In genomic region chr9:133359420-133360175, GRCh38 we compare ENCODE assay signal across 7 cellular contexts. TPM values are rescaled to one million over a fixed set of nuclear protein-coding genes. Genes with fewer than 3 reads are reported as not detected.
DNase-seq lines count a peak whose midpoint lies in the region; ATAC-seq and TF ChIP-seq lines count a peak whose summit lies in the region.
"Had no signal": no experiment of that assay in that cellular context is flagged by ENCODE, and none has a peak within 500 bp of the region (broad histone marks: within the 10 kb centered on the region; RNA-seq: fewer than 3 reads in every experiment).

No MANE protein-coding gene starts in this region.

- 65% methylated on average over 4 of the region's 20 CpGs for WGBS in right lobe of liver (ENCODE audit: insufficient coverage, low coverage, low lambda C conversion rate, missing lambda C conversion rate)

- DNase-seq in T-helper 17 cell (no peak), right lobe of liver (no peak), NCI-H1436 treated with DMSO at 0.1 percent for 48 hours (lab: John Stamatoyannopoulos, UW) (no peak)
- no peak for DNase-seq in central memory CD4-positive, alpha-beta T cell
- no peak for DNase-seq in activated CD4-positive, CD25-positive, alpha-beta regulatory T cell (lab: John Stamatoyannopoulos, UW)

- no peaks in the 10 kb centered on the region for H3K27me3 ChIP-seq in right lobe of liver

- TF ChIP-seq CTCF in GM12872 (IDR thresholded peaks at IDR 0.05; ENCODE audit: insufficient read depth, low read depth, low read length) (peak; percentile 18; the same call in 1 of the 3 replicates), right lobe of liver (IDR thresholded peaks at IDR 0.05) (peak; percentile 30 to 45 (median 34))

- no peaks in the 10 kb centered on the region for H3K27me3 Mint-ChIP-seq in T-helper 17 cell
- H3K27me3 Mint-ChIP-seq: activated naive CD4-positive, alpha-beta T cell treated with anti-CD3 and anti-CD28 coated beads, Interleukin-2, amount 50 U/mL, for 24 hours had no signal

- no peak for TF ChIP-seq POLR2A in right lobe of liver (IDR thresholded peaks at IDR 0.05)

- H3K4me3 ChIP-seq in right lobe of liver: no peak overlapping the region

- peaks cover 7% of the 10 kb centered on the region for H3K36me3 Mint-ChIP-seq in T-helper 17 cell (ENCODE audit: low read depth)

- no peak overlapping the region for H3K27ac ChIP-seq in right lobe of liver

- H3K9me3 ChIP-seq in T-helper 17 cell (ENCODE audit: control insufficient read depth, low read length, poor library complexity, severe bottlenecking) (no peaks in the 10 kb centered on the region), right lobe of liver (no peaks in the 10 kb centered on the region)

- H3K36me3 ChIP-seq in right lobe of liver: peaks cover 0 to 46% (median 26%) of the 10 kb centered on the region in 4 donors

- no peak for ATAC-seq in T-helper 17 cell
- ATAC-seq in right lobe of liver: peak in 3 of 4 donors; percentile 15 to 37 (median 19)

- H3K4me3 Mint-ChIP-seq in T-helper 17 cell: peak overlapping the region; percentile 28

- intact Hi-C loops in right lobe of liver (cut with DNase I): loop anchor here in 1 of 2 donors (10.0 kb wide), 1 partner anchor 45 kb away; no protein-coding TSS in a partner anchor

- peak overlapping the region; percentile 83 for H3K27ac Mint-ChIP-seq in T-helper 17 cell

- H3K4me1 Mint-ChIP-seq in T-helper 17 cell: peaks cover 25% of the 10 kb centered on the region

- H3K4me1 ChIP-seq in right lobe of liver: peaks cover 0 to 18% (median 5%) of the 10 kb centered on the region in 4 donors

RNA-seq across cellular contexts. Expression of gene SURF2, which starts 3.2 kb away (rescaled TPM):
- total RNA-seq in T-helper 17 cell (10 to 100 TPM; 14.1 to 16.0 TPM), right lobe of liver (10 to 100 TPM in 2 of 6 experiments, 1 to 10 TPM in 4; 6.3 to 16.9 (median 8.2) TPM)

RNA-seq across cellular contexts. Expression of gene SURF1, which starts 3.3 kb away (rescaled TPM):
- total RNA-seq in T-helper 17 cell (10 to 100 TPM; 34.9 to 46.9 TPM), right lobe of liver (10 to 100 TPM; 37.4 to 68.8 (median 44.5) TPM)

RNA-seq across cellular contexts. Expression of gene RPL7A, which starts 11.6 kb away (rescaled TPM):
- total RNA-seq in T-helper 17 cell (1,000 to 10,000 TPM; 2,417 to 2,552 TPM), right lobe of liver (100 to 1,000 TPM; 529 to 851 (median 616) TPM)

RNA-seq across cellular contexts. Expression of gene MED22, which starts 11.7 kb away (rescaled TPM):
- 10 to 100 TPM; 23.4 to 23.6 TPM for total RNA-seq in T-helper 17 cell
- total RNA-seq in right lobe of liver: 10 to 100 TPM in 1 of 6 experiments, 1 to 10 TPM in 5; 5.9 to 14.5 (median 8.1) TPM

RNA-seq across cellular contexts. Expression of gene SURF4, which starts 16.3 kb away (rescaled TPM):
- total RNA-seq in T-helper 17 cell (100 to 1,000 TPM; 116 to 124 TPM), right lobe of liver (100 to 1,000 TPM; 181 to 243 (median 213) TPM)
